ENCODE assay signal across 8 cellular contexts in genomic region chr7:157271991-157272324, GRCh38.
DNase-seq lines count a peak whose midpoint lies in the region; ATAC-seq, FAIRE-seq and TF ChIP-seq lines count a peak whose summit lies in the region.

No MANE protein-coding gene starts in this region.

- H3K36me3 ChIP-seq in breast epithelium (peaks cover 10% of the 10 kb centered on the region), small intestine (ENCODE audit: control insufficient read depth in 2 of 2, insufficient read depth in 2 of 2, low read length in 2 of 2) (peaks cover 9 to 15% of the 10 kb centered on the region in 2 donors)

- peaks cover 2% of the 10 kb centered on the region for H3K4me1 Mint-ChIP-seq in mesothelial cell of epicardium
- peaks cover 18% of the 10 kb centered on the region for H3K4me1 Mint-ChIP-seq in stimulated activated naive CD8-positive, alpha-beta T cell treated with anti-CD3 and anti-CD28 coated beads, Interleukin-15, amount 100 ng/mL, for 72 hours

- intact Hi-C loops in breast epithelium (cut with DNase I; ENCODE audit: low total_unique reads): no loop called here

- no peak for FAIRE-seq in small intestine (lab: Jason Lieb, UNC)

- no peak for ATAC-seq in stimulated activated naive CD8-positive, alpha-beta T cell treated with anti-CD3 and anti-CD28 coated beads, Interleukin-15, amount 100 ng/mL, for 72 hours

- H3K9me3 ChIP-seq in breast epithelium: no peaks in the 10 kb centered on the region
- no peaks in the 10 kb centered on the region for H3K9me3 ChIP-seq in small intestine (ENCODE audit: control insufficient read depth, low read depth)

- peak overlapping the region; percentile 54 for H3K27ac Mint-ChIP-seq in mesothelial cell of epicardium
- H3K27ac Mint-ChIP-seq in stimulated activated naive CD8-positive, alpha-beta T cell treated with anti-CD3 and anti-CD28 coated beads, Interleukin-15, amount 100 ng/mL, for 72 hours: no peak overlapping the region

- H3K27me3 Mint-ChIP-seq in mesothelial cell of epicardium (ENCODE audit: low read depth): no peaks in the 10 kb centered on the region
- H3K27me3 Mint-ChIP-seq in stimulated activated naive CD8-positive, alpha-beta T cell treated with anti-CD3 and anti-CD28 coated beads, Interleukin-15, amount 100 ng/mL, for 72 hours: no peaks in the 10 kb centered on the region

- H3K4me3 ChIP-seq in breast epithelium (no peak overlapping the region), small intestine (ENCODE audit: low read depth in 1 of 2, low read length in 2 of 2) (no peak overlapping the region)

- no peak for TF ChIP-seq POLR2A in breast epithelium (IDR thresholded peaks at IDR 0.05)

- H3K36me3 Mint-ChIP-seq in mesothelial cell of epicardium: peaks cover 15% of the 10 kb centered on the region

- DNase-seq in AG08396 (ENCODE audit: low spot score): peak; percentile 82
- peak; percentile 55 for DNase-seq in HT1080 (ENCODE audit: low read depth)
- DNase-seq in breast epithelium (ENCODE audit: low spot score in 2 of 2): peak; percentile 74 to 86
- no peak for DNase-seq in mesothelial cell of epicardium (ENCODE audit: low spot score in 2 of 2, unreplicated experiment in 2 of 2)
- DNase-seq in NCI-H2081 (lab: John Stamatoyannopoulos, UW): no peak
- DNase-seq in small intestine: no peak
- DNase-seq in cerebellar cortex (ENCODE audit: low spot score): no peak
- no peak for DNase-seq in stimulated activated naive CD8-positive, alpha-beta T cell treated with anti-CD3 and anti-CD28 coated beads, Interleukin-15, amount 100 ng/mL, for 72 hours

- peak overlapping the region; percentile 74 to 87 for H3K27ac ChIP-seq in breast epithelium
- H3K27ac ChIP-seq in small intestine (ENCODE audit: low read depth in 1 of 2, low read length in 1 of 2): peak overlapping the region in 1 of 2 donors; percentile 47

- no peak for TF ChIP-seq CTCF in breast epithelium (IDR thresholded peaks at IDR 0.05)
- no peak for TF ChIP-seq CTCF in mesothelial cell of epicardium (IDR thresholded peaks at IDR 0.05; ENCODE audit: unreplicated experiment)

- H3K4me3 Mint-ChIP-seq in mesothelial cell of epicardium: no peak overlapping the region
- no peak overlapping the region for H3K4me3 Mint-ChIP-seq in stimulated activated naive CD8-positive, alpha-beta T cell treated with anti-CD3 and anti-CD28 coated beads, Interleukin-15, amount 100 ng/mL, for 72 hours

- no peaks in the 10 kb centered on the region for H3K9me3 Mint-ChIP-seq in mesothelial cell of epicardium
- no peaks in the 10 kb centered on the region for H3K9me3 Mint-ChIP-seq in stimulated activated naive CD8-positive, alpha-beta T cell treated with anti-CD3 and anti-CD28 coated beads, Interleukin-15, amount 100 ng/mL, for 72 hours

- H3K27me3 ChIP-seq in breast epithelium: no peaks in the 10 kb centered on the region
- no peaks in the 10 kb centered on the region for H3K27me3 ChIP-seq in small intestine (ENCODE audit: control insufficient read depth in 2 of 2, insufficient read depth in 2 of 2, low read length in 2 of 2)

- H3K4me1 ChIP-seq in breast epithelium (peaks cover 4 to 17% of the 10 kb centered on the region in 2 donors), small intestine (ENCODE audit: control insufficient read depth in 2 of 2, insufficient read depth in 1 of 2, low read depth in 1 of 2, low read length in 1 of 2) (peaks cover 0 to under 1% of the 10 kb centered on the region in 2 donors)

- 57 to 71% (median 60%) methylated on average over 9 of the region's 9 CpGs for WGBS in small intestine, 3 donors

Comparison
In these comparisons a context has a peak if more than half of its experiments do, and no peak if none do; other contexts are left out.
1. DNase-seq: peak in AG08396 (single experiment), HT1080 (single experiment) and breast epithelium (2 of 2); none in mesothelial cell of epicardium (0 of 2), NCI-H2081 (0 of 2), small intestine (single experiment), cerebellar cortex (single experiment) and stimulated activated naive CD8-positive, alpha-beta T cell treated with anti-CD3 and anti-CD28 coated beads, Interleukin-15, amount 100 ng/mL, for 72 hours (0 of 2).